ENCODE assay signal across 11 cellular contexts in the genomic region with DNA sequence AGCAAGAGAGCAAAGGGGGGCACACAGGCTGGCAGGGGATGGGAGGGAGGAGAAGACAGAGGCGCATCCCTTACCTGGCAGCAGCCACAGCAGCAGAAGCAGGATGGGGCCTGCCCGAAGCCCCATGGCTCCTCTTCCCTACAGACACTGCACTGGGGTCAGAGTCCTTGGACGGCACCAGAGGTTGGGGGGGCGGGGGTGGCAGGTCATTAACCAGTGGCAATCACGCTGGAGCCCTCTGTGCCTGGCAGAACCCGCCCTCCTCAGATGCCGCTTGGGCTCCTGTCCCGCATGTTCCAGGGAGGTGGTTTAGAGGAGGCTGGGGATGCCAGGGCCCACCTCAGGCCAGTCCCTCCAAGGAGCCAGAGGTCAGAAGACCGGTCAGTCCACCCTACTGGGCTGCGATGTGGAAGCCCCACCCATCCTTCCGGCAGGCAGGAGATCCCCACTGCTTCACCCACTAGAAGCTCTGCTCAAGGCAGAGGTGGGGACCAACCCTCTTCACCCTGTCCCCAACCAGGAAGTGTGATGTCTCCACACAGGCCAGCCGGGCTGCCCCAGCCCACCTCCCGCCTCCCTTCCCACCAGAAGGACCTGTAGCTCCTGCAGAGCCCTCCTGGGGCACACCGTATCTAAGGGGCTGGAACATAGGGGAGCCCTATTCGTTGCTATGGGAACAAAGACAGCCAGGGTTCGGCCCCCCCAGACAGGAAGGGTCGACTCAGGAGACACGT. TPM values are rescaled to one million over a fixed set of nuclear protein-coding genes. Genes with fewer than 3 reads are reported as not detected.
DNase-seq lines count a peak whose midpoint lies in the region; ATAC-seq and FAIRE-seq lines count a peak whose summit lies in the region.
"Had no signal": no experiment of that assay in that cellular context is flagged by ENCODE, and none has a peak within 500 bp of the region (broad histone marks: within the 10 kb centered on the region; RNA-seq: fewer than 3 reads in every experiment).

No MANE protein-coding gene starts in this region.

- H3K4me3 Mint-ChIP-seq in activated T-cell treated with anti-CD3 and anti-CD28 coated beads, Interleukin-2, amount 50 U/mL, for 24 hours: peak overlapping the region; percentile 81
- peak overlapping the region; percentile 77 for H3K4me3 Mint-ChIP-seq in activated CD4-positive, alpha-beta memory T cell treated with anti-CD3 and anti-CD28 coated beads for 36 hours
- peak overlapping the region; percentile 80 to 96 (median 89) for H3K4me3 Mint-ChIP-seq in immature natural killer cell
- peak overlapping the region; percentile 94 to 95 for H3K4me3 Mint-ChIP-seq in stimulated activated naive CD8-positive, alpha-beta T cell treated with anti-CD3 and anti-CD28 coated beads, Interleukin-15, amount 100 ng/mL, for 72 hours

- H3K27me3 Mint-ChIP-seq in activated T-cell treated with anti-CD3 and anti-CD28 coated beads, Interleukin-2, amount 50 U/mL, for 24 hours: no peaks in the 10 kb centered on the region
- H3K27me3 Mint-ChIP-seq in activated CD4-positive, alpha-beta memory T cell treated with anti-CD3 and anti-CD28 coated beads for 36 hours: no peaks in the 10 kb centered on the region
- H3K27me3 Mint-ChIP-seq in immature natural killer cell (ENCODE audit: low read depth in 3 of 3): peaks cover 4 to 13% (median 11%) of the 10 kb centered on the region in 3 donors
- H3K27me3 Mint-ChIP-seq in stimulated activated naive CD8-positive, alpha-beta T cell treated with anti-CD3 and anti-CD28 coated beads, Interleukin-15, amount 100 ng/mL, for 72 hours: no peaks in the 10 kb centered on the region

- no peak for DNase-seq in activated T-cell treated with anti-CD3 and anti-CD28 coated beads, Interleukin-2, amount 50 U/mL, for 24 hours
- DNase-seq in activated T-cell treated with anti-CD3 and anti-CD28 coated beads for 4 hours (no peak), immature natural killer cell (peak; percentile 63 to 70 (median 64)), urothelium cell line (ENCODE audit: low spot score) (no peak), putamen (ENCODE audit: low spot score) (no peak), COR-L47 (lab: John Stamatoyannopoulos, UW) (no peak)
- DNase-seq in activated CD4-positive, alpha-beta memory T cell treated with anti-CD3 and anti-CD28 coated beads for 36 hours: no peak
- DNase-seq in stimulated activated naive CD8-positive, alpha-beta T cell treated with anti-CD3 and anti-CD28 coated beads, Interleukin-15, amount 100 ng/mL, for 72 hours: no peak
- DNase-seq: NCI-H1417 treated with DMSO at 0.1 percent for 48 hours, NCI-H748 treated with DMSO at 0.1 percent for 48 hours had no signal

- POLR2A ChIA-PET in activated CD4-positive, alpha-beta memory T cell treated with anti-CD3 and anti-CD28 coated beads for 36 hours (lab: Charles Lee): interaction anchor here (0.7 to 0.8 kb wide), 2 partner anchors 24 to 25 kb away, joined by 3 read pairs; no protein-coding TSS in a partner anchor

- CTCF ChIA-PET in activated CD4-positive, alpha-beta memory T cell treated with anti-CD3 and anti-CD28 coated beads for 36 hours (lab: Charles Lee): interaction anchor here (0.7 to 4.7 kb wide), 5 partner anchors 13 to 44 kb away, joined by 3 to 46 read pairs (median 3); partner anchors contain the start of genes FLYWCH2 and PRSS41

- intact Hi-C loops in activated CD4-positive, alpha-beta memory T cell treated with anti-CD3 and anti-CD28 coated beads for 36 hours (cut with micrococcal nuclease): no loop called here

- peak; percentile 11 for ATAC-seq in stimulated activated naive CD8-positive, alpha-beta T cell treated with anti-CD3 and anti-CD28 coated beads, Interleukin-15, amount 100 ng/mL, for 72 hours

- no peaks in the 10 kb centered on the region for H3K36me3 Mint-ChIP-seq in activated T-cell treated with anti-CD3 and anti-CD28 coated beads, Interleukin-2, amount 50 U/mL, for 24 hours (ENCODE audit: low read depth)
- H3K36me3 Mint-ChIP-seq in activated CD4-positive, alpha-beta memory T cell treated with anti-CD3 and anti-CD28 coated beads for 36 hours: no peaks in the 10 kb centered on the region
- peaks cover 0 to 3% (median 0%) of the 10 kb centered on the region in 3 donors for H3K36me3 Mint-ChIP-seq in immature natural killer cell

- peaks cover 3% of the 10 kb centered on the region for H3K9me3 Mint-ChIP-seq in activated T-cell treated with anti-CD3 and anti-CD28 coated beads, Interleukin-2, amount 50 U/mL, for 24 hours
- no peaks in the 10 kb centered on the region for H3K9me3 Mint-ChIP-seq in activated CD4-positive, alpha-beta memory T cell treated with anti-CD3 and anti-CD28 coated beads for 36 hours
- H3K9me3 Mint-ChIP-seq in immature natural killer cell: peaks cover 0 to 3% (median 0%) of the 10 kb centered on the region in 6 donors
- H3K9me3 Mint-ChIP-seq in stimulated activated naive CD8-positive, alpha-beta T cell treated with anti-CD3 and anti-CD28 coated beads, Interleukin-15, amount 100 ng/mL, for 72 hours: peaks cover 4 to 6% of the 10 kb centered on the region in 2 donors

- FAIRE-seq in urothelium cell line (lab: Jason Lieb, UNC): no peak

- peak overlapping the region; percentile 94 for H3K27ac Mint-ChIP-seq in activated T-cell treated with anti-CD3 and anti-CD28 coated beads, Interleukin-2, amount 50 U/mL, for 24 hours
- peak overlapping the region; percentile 82 for H3K27ac Mint-ChIP-seq in activated CD4-positive, alpha-beta memory T cell treated with anti-CD3 and anti-CD28 coated beads for 36 hours
- H3K27ac Mint-ChIP-seq in immature natural killer cell: peak overlapping the region; percentile 92 to 100 (median 98)
- H3K27ac Mint-ChIP-seq in stimulated activated naive CD8-positive, alpha-beta T cell treated with anti-CD3 and anti-CD28 coated beads, Interleukin-15, amount 100 ng/mL, for 72 hours: peak overlapping the region; percentile 64 to 86

- H3K4me1 Mint-ChIP-seq in activated T-cell treated with anti-CD3 and anti-CD28 coated beads, Interleukin-2, amount 50 U/mL, for 24 hours (ENCODE audit: low read depth): peaks cover 58% of the 10 kb centered on the region
- H3K4me1 Mint-ChIP-seq in activated CD4-positive, alpha-beta memory T cell treated with anti-CD3 and anti-CD28 coated beads for 36 hours (ENCODE audit: low read depth): peaks cover 42% of the 10 kb centered on the region
- peaks cover 93 to 94% of the 10 kb centered on the region in 2 donors for H3K4me1 Mint-ChIP-seq in immature natural killer cell
- H3K4me1 Mint-ChIP-seq in stimulated activated naive CD8-positive, alpha-beta T cell treated with anti-CD3 and anti-CD28 coated beads, Interleukin-15, amount 100 ng/mL, for 72 hours: peaks cover 70% of the 10 kb centered on the region

RNA-seq across cellular contexts. Expression of gene ZG16B, which starts 11.7 kb away (rescaled TPM):
- 1 to 10 TPM; 2.6 to 3.0 TPM for total RNA-seq in activated CD4-positive, alpha-beta memory T cell treated with anti-CD3 and anti-CD28 coated beads for 36 hours
- 1 to 10 TPM; 1.2 to 3.9 (median 1.5) TPM for polyA plus RNA-seq in immature natural killer cell
- total RNA-seq: myocyte had no signal

RNA-seq across cellular contexts. Expression of gene PRSS22, which starts 16.2 kb away (rescaled TPM):
- total RNA-seq in activated CD4-positive, alpha-beta memory T cell treated with anti-CD3 and anti-CD28 coated beads for 36 hours: under 1 TPM; 0.24 to 0.38 TPM
- polyA plus RNA-seq in immature natural killer cell: under 1 TPM in 2 of 3 donors, not detected in 1; 0.23 to 0.40 TPM
- total RNA-seq: myocyte had no signal

RNA-seq across cellular contexts. Expression of gene PRSS21, which starts 24.7 kb away (rescaled TPM):
- total RNA-seq in activated CD4-positive, alpha-beta memory T cell treated with anti-CD3 and anti-CD28 coated beads for 36 hours: 1 to 10 TPM; 4.7 to 6.2 TPM
- polyA plus RNA-seq in immature natural killer cell: 10 to 100 TPM in 1 of 3 donors, 1 to 10 TPM in 2; 3.1 to 11.0 (median 6.8) TPM
- total RNA-seq: myocyte had no signal

RNA-seq across cellular contexts. Expression of gene FLYWCH2, which starts 41.2 kb away (rescaled TPM):
- 10 to 100 TPM; 19.1 to 19.4 TPM for total RNA-seq in activated CD4-positive, alpha-beta memory T cell treated with anti-CD3 and anti-CD28 coated beads for 36 hours
- polyA plus RNA-seq in immature natural killer cell: 10 to 100 TPM; 15.9 to 24.5 (median 18.3) TPM

RNA-seq across cellular contexts. Expression of gene PRSS41, which starts 43.5 kb away (rescaled TPM):
- total RNA-seq in activated CD4-positive, alpha-beta memory T cell treated with anti-CD3 and anti-CD28 coated beads for 36 hours: not detected
- polyA plus RNA-seq in immature natural killer cell: not detected
- total RNA-seq: myocyte had no signal

Comparison
In these comparisons a context has a peak if more than half of its experiments do, and no peak if none do; other contexts are left out.
1. DNase-seq: peak in immature natural killer cell (3 of 3); none in activated T-cell treated with anti-CD3 and anti-CD28 coated beads, Interleukin-2, amount 50 U/mL, for 24 hours (single experiment), activated T-cell treated with anti-CD3 and anti-CD28 coated beads for 4 hours (single experiment), activated CD4-positive, alpha-beta memory T cell treated with anti-CD3 and anti-CD28 coated beads for 36 hours (single experiment), stimulated activated naive CD8-positive, alpha-beta T cell treated with anti-CD3 and anti-CD28 coated beads, Interleukin-15, amount 100 ng/mL, for 72 hours (0 of 2), urothelium cell line (single experiment), putamen (single experiment) and COR-L47 (single experiment).
2. Peak in every context shown above with its lines, with median percentiles within 50 percentile points of each other: H3K27ac Mint-ChIP-seq and H3K4me3 Mint-ChIP-seq.